ENCODE assay signal across 1 cellular context in the genomic region with DNA sequence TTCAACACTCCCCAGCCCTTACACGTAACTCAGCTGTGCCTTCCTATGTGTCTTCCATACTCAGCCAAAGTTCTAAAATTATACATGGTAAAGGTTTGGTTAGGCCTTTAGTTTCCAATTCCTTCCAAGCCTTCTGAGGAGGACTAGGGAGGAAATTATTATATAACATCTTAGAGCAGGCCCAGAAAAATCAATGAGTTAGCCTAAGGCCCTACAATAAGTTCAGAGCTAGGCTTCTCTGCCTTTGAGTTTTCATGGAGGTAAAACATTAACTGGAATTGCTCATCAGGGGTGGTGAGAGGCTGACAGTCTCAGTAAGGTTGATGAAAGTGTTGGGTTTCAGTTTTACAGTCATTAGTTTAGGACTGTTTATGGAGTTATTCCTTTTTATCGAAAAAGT.
A peak's percentile ranks its signal among the peaks of the same experiment; 100 is the strongest.
TF ChIP-seq lines count a peak whose summit lies in the region.

No MANE protein-coding gene starts in this region.

TF ChIP-seq in K562, 482 proteins besides CTCF, POLR2A, EP300 and RAD21 (continued from another document):
- TF ChIP-seq, protein P1, sequence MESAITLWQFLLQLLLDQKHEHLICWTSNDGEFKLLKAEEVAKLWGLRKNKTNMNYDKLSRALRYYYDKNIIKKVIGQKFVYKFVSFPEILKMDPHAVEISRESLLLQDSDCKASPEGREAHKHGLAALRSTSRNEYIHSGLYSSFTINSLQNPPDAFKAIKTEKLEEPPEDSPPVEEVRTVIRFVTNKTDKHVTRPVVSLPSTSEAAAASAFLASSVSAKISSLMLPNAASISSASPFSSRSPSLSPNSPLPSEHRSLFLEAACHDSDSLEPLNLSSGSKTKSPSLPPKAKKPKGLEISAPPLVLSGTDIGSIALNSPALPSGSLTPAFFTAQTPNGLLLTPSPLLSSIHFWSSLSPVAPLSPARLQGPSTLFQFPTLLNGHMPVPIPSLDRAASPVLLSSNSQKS (CRISPR knock-in tag; IDR thresholded peaks at IDR 0.05): 0 out of 2 replicates have a peak, but pooled peaks have one; percentile 3
- TF ChIP-seq ZNF408 (CRISPR knock-in tag; IDR thresholded peaks at IDR 0.05; ENCODE audit: low read depth) (no peak), ZNF76 (CRISPR knock-in tag; IDR thresholded peaks at IDR 0.05; ENCODE audit: borderline replicate concordance) (no peak), RBBP5 (IDR thresholded peaks at IDR 0.05; ENCODE audit: borderline replicate concordance, insufficient read depth, low read length, poor library complexity, severe bottlenecking) (no peak), GTF2E2 (tag; IDR thresholded peaks at IDR 0.05) (peak; percentile 48; the same call in 1 of the 2 replicates), ZNF165 (CRISPR knock-in tag; IDR thresholded peaks at IDR 0.05; ENCODE audit: borderline replicate concordance) (0 out of 2 replicates have a peak, but pooled peaks have one; percentile 9), HMG20B (CRISPR knock-in tag; IDR thresholded peaks at IDR 0.05) (no peak), ZFPM2 (CRISPR knock-in tag; IDR thresholded peaks at IDR 0.05) (no peak), SIX5 (IDR thresholded peaks at IDR 0.05; ENCODE audit: borderline replicate concordance in 1 of 2, insufficient read depth in 1 of 2, low read depth in 1 of 2, low read length in 2 of 2) (no peak)
- TF ChIP-seq, protein P2, sequence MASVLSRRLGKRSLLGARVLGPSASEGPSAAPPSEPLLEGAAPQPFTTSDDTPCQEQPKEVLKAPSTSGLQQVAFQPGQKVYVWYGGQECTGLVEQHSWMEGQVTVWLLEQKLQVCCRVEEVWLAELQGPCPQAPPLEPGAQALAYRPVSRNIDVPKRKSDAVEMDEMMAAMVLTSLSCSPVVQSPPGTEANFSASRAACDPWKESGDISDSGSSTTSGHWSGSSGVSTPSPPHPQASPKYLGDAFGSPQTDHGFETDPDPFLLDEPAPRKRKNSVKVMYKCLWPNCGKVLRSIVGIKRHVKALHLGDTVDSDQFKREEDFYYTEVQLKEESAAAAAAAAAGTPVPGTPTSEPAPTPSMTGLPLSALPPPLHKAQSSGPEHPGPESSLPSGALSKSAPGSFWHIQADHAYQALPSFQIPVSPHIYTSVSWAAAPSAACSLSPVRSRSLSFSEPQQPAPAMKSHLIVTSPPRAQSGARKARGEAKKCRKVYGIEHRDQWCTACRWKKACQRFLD (CRISPR knock-in tag; IDR thresholded peaks at IDR 0.05): peak; percentile 70
